ENCODE assay signal across 31 cellular contexts in the genomic region with DNA sequence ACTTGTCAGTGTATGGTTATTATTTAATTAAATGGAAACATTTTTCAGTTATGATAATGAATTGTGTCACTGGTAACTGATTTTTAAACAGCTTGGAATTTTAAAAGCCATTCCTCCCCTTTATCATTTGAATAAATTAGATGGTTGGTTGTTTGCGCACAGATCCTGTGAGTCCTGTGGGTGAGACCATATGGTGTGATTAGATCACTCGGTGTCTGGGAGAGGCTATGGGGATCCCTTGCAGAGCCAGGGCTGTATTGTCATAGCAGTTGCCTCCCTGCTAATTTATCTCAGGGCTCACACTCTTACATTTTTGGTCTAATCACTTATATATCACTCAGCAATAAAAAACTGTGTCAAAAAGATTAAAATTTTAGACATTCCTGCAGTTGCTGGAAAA.
DNase-seq lines count a peak whose midpoint lies in the region; ATAC-seq, FAIRE-seq and TF ChIP-seq lines count a peak whose summit lies in the region.
"Had no signal": no experiment of that assay in that cellular context is flagged by ENCODE, and none has a peak within 500 bp of the region (broad histone marks: within the 10 kb centered on the region; RNA-seq: fewer than 3 reads in every experiment).

No MANE protein-coding gene starts in this region.

- H3K36me3 ChIP-seq in astrocyte (ENCODE audit: insufficient read depth, low read length) (no peaks in the 10 kb centered on the region), endodermal cell (ENCODE audit: control insufficient read depth, insufficient read depth, low read length) (no peaks in the 10 kb centered on the region)
- H3K36me3 ChIP-seq: prostate gland, thyroid gland had no signal

- H3K27ac ChIP-seq in astrocyte (ENCODE audit: low read depth, low read length) (no peak overlapping the region), endodermal cell (ENCODE audit: low read depth, low read length) (no peak overlapping the region)
- H3K27ac ChIP-seq: prostate gland, thyroid gland, VCaP had no signal

- no peaks in the 10 kb centered on the region for H3K27me3 Mint-ChIP-seq in astrocyte (ENCODE audit: low read depth, unreplicated experiment)
- peaks cover 4% of the 10 kb centered on the region for H3K27me3 Mint-ChIP-seq in endodermal cell (ENCODE audit: insufficient read depth)
- H3K27me3 Mint-ChIP-seq: activated naive CD4-positive, alpha-beta T cell treated with anti-CD3 and anti-CD28 coated beads, Interleukin-2, amount 50 U/mL, for 24 hours; CD8-positive, alpha-beta memory T cell; natural killer cell treated with Interleukin-12 subunit alpha and Interleukin-12 subunit beta and Interleukin-15 and Interleukin-18, amount 100 ng/mL, for 72 hours had no signal

- peaks cover 4% of the 10 kb centered on the region for H3K36me3 Mint-ChIP-seq in astrocyte (ENCODE audit: low read depth, unreplicated experiment)
- H3K36me3 Mint-ChIP-seq in endodermal cell (ENCODE audit: low read depth), result no peaks in the 10 kb centered on the region
- H3K36me3 Mint-ChIP-seq: activated naive CD4-positive, alpha-beta T cell treated with anti-CD3 and anti-CD28 coated beads, Interleukin-2, amount 50 U/mL, for 24 hours; immature natural killer cell had no signal

- H3K4me1 ChIP-seq in astrocyte (ENCODE audit: insufficient read depth, low read length), result no peaks in the 10 kb centered on the region
- H3K4me1 ChIP-seq in endodermal cell (ENCODE audit: control insufficient read depth, insufficient read depth, low read length), result no peaks in the 10 kb centered on the region
- H3K4me1 ChIP-seq: prostate gland, thyroid gland had no signal

- H3K9me3 Mint-ChIP-seq in astrocyte (ENCODE audit: unreplicated experiment) (no peaks in the 10 kb centered on the region), endodermal cell (no peaks in the 10 kb centered on the region)
- H3K9me3 Mint-ChIP-seq: activated naive CD4-positive, alpha-beta T cell treated with anti-CD3 and anti-CD28 coated beads, Interleukin-2, amount 50 U/mL, for 24 hours had no signal

- DNase-seq in Ammon's horn (ENCODE audit: low spot score) (peak; percentile 61), DMS 273 treated with DMSO at 0.1 percent for 48 hours (lab: John Stamatoyannopoulos, UW) (peak; percentile 64), NCI-H524 (lab: John Stamatoyannopoulos, UW) (peak; percentile 60 to 84), astrocyte (ENCODE audit: low read depth) (peak; percentile 42), endodermal cell (no peak)
- DNase-seq in stimulated activated CD4-positive, alpha-beta T cell treated with anti-CD3 and anti-CD28 coated beads, Interleukin-12 subunit alpha, Interleukin-12 subunit beta, amount 100 ng/mL, for 4 hours, result no peak
- DNase-seq: ACHN; activated CD4-positive, alpha-beta T cell treated with anti-CD3 and anti-CD28 coated beads for 4 hours; amniotic stem cell; CD8-positive, alpha-beta memory T cell; GDM1; HCEC 1CT; hypothalamus; immature natural killer cell; IMR-90; left colon; mammary epithelial cell; MV-4-11; NCI-H187; NCI-H226; occipital lobe; SHP77; stimulated activated CD4-positive, alpha-beta T cell treated with anti-CD3 and anti-CD28 coated beads, Interleukin-2, amount 100 ng/mL, for 48 hours; thyroid gland had no signal

- no peak overlapping the region for H3K27ac Mint-ChIP-seq in astrocyte (ENCODE audit: unreplicated experiment)
- H3K27ac Mint-ChIP-seq in endodermal cell, result no peak overlapping the region
- H3K27ac Mint-ChIP-seq: activated naive CD4-positive, alpha-beta T cell treated with anti-CD3 and anti-CD28 coated beads, Interleukin-2, amount 50 U/mL, for 24 hours; CD8-positive, alpha-beta memory T cell; immature natural killer cell; natural killer cell treated with Interleukin-12 subunit alpha and Interleukin-12 subunit beta and Interleukin-15 and Interleukin-18, amount 100 ng/mL, for 72 hours; T-helper 2 cell treated with Interferon-gamma antibody and Interleukin-4, amounts not matched to agents 5 μg/mL and 100 μg/mL, for 36 hours had no signal

- H3K9ac ChIP-seq in astrocyte (ENCODE audit: low read length) (no peak overlapping the region), endodermal cell (ENCODE audit: extremely low read depth, low read length, poor library complexity, severe bottlenecking) (no peak overlapping the region)

- H3K4me3 Mint-ChIP-seq in astrocyte (ENCODE audit: unreplicated experiment) (no peak overlapping the region), endodermal cell (no peak overlapping the region)
- H3K4me3 Mint-ChIP-seq: activated naive CD4-positive, alpha-beta T cell treated with anti-CD3 and anti-CD28 coated beads, Interleukin-2, amount 50 U/mL, for 24 hours; CD8-positive, alpha-beta memory T cell; immature natural killer cell; natural killer cell treated with Interleukin-12 subunit alpha and Interleukin-12 subunit beta and Interleukin-15 and Interleukin-18, amount 100 ng/mL, for 72 hours; T-helper 2 cell treated with Interferon-gamma antibody and Interleukin-4, amounts not matched to agents 5 μg/mL and 100 μg/mL, for 36 hours had no signal

- FAIRE-seq in astrocyte (lab: Jason Lieb, UNC), result no peak

- H3K9me3 ChIP-seq in astrocyte (ENCODE audit: insufficient read depth, low read depth, low read length), result no peaks in the 10 kb centered on the region
- H3K9me3 ChIP-seq in endodermal cell (ENCODE audit: control insufficient read depth, low read length), result no peaks in the 10 kb centered on the region
- H3K9me3 ChIP-seq: prostate gland, thyroid gland had no signal

- H3K27me3 ChIP-seq in astrocyte (ENCODE audit: insufficient read depth, low read length), result no peaks in the 10 kb centered on the region
- H3K27me3 ChIP-seq in endodermal cell (ENCODE audit: control insufficient read depth, insufficient read depth, low read length, poor library complexity, severe bottlenecking), result peaks cover 3% of the 10 kb centered on the region
- H3K27me3 ChIP-seq: thyroid gland had no signal

- H3K4me1 Mint-ChIP-seq in astrocyte (ENCODE audit: low read depth, unreplicated experiment) (peaks cover 11% of the 10 kb centered on the region), endodermal cell (no peaks in the 10 kb centered on the region)
- H3K4me1 Mint-ChIP-seq: activated naive CD4-positive, alpha-beta T cell treated with anti-CD3 and anti-CD28 coated beads, Interleukin-2, amount 50 U/mL, for 24 hours; CD8-positive, alpha-beta memory T cell; immature natural killer cell had no signal

- no peak for ATAC-seq in HG03442 (IDR thresholded peaks at IDR 0.05; ENCODE audit: unreplicated experiment)
- ATAC-seq: left colon; natural killer cell treated with Interleukin-12 subunit alpha and Interleukin-12 subunit beta and Interleukin-15 and Interleukin-18, amount 100 ng/mL, for 72 hours; sciatic nerve had no signal

- 94% methylated on average over 2 of the region's 2 CpGs; no CpG with 5 or more reads in 1 of the 2 experiments for WGBS in endodermal cell (ENCODE audit: insufficient coverage in 1 of 2, insufficient read length in 1 of 2), 2 experiments

- H3K79me2 ChIP-seq in astrocyte (ENCODE audit: insufficient read depth, low read length), result no peaks in the 10 kb centered on the region

- no peak for TF ChIP-seq CTCF in astrocyte (IDR thresholded peaks at IDR 0.05; ENCODE audit: insufficient read depth, low read depth, low read length)
- no peak for TF ChIP-seq CTCF in endodermal cell (conservative IDR thresholded peaks at IDR 0.05)

- H2AFZ ChIP-seq in astrocyte (ENCODE audit: low read depth, low read length), result no peak overlapping the region

- H3K4me3 ChIP-seq in astrocyte (ENCODE audit: insufficient read depth, low read depth, low read length), result no peak overlapping the region
- H3K4me3 ChIP-seq in endodermal cell (ENCODE audit: low read length), result no peak overlapping the region
- H3K4me3 ChIP-seq: prostate gland, thyroid gland had no signal

- no peaks in the 10 kb centered on the region for H4K20me1 ChIP-seq in astrocyte (ENCODE audit: insufficient read depth, low read length)

- H3K4me2 ChIP-seq in astrocyte (ENCODE audit: low read length), result no peak overlapping the region

Comparison
In these comparisons a context has a peak if more than half of its experiments do, and no peak if none do; other contexts are left out.
1. DNase-seq: peak in Ammon's horn (single experiment), DMS 273 treated with DMSO at 0.1 percent for 48 hours (single experiment), NCI-H524 (2 of 2) and astrocyte (single experiment); none in stimulated activated CD4-positive, alpha-beta T cell treated with anti-CD3 and anti-CD28 coated beads, Interleukin-12 subunit alpha, Interleukin-12 subunit beta, amount 100 ng/mL, for 4 hours (single experiment) and endodermal cell (single experiment).